Comparison of ENCODE assay signal across 8 cellular contexts in genomic region chr11:64268687-64269379, GRCh38. TPM values are rescaled to one million over a fixed set of nuclear protein-coding genes. Genes with fewer than 3 reads are reported as not detected.
DNase-seq lines count a peak whose midpoint lies in the region; ATAC-seq, FAIRE-seq and TF ChIP-seq lines count a peak whose summit lies in the region.

No MANE protein-coding gene starts in this region.

- peaks cover 27% of the 10 kb centered on the region for H3K4me1 ChIP-seq in OCI-LY7 (ENCODE audit: insufficient read depth, low read length, poor library complexity, severe bottlenecking)
- H3K4me1 ChIP-seq in small intestine (ENCODE audit: control insufficient read depth in 2 of 2, insufficient read depth in 1 of 2, low read depth in 1 of 2, low read length in 1 of 2), result peaks cover 0 to 4% of the 10 kb centered on the region in 2 donors

- H3K4me2 ChIP-seq in OCI-LY7 (ENCODE audit: low read length), result peak overlapping the region; percentile 74

- no TSS peak for BruUV-seq in OCI-LY7 (replicated peaks; lab: Mats Ljungman, UMichigan)

- H3K27ac ChIP-seq in 22Rv1, result peak overlapping the region; percentile 99
- peak overlapping the region; percentile 91 for H3K27ac ChIP-seq in OCI-LY7 (ENCODE audit: low read depth, low read length, poor library complexity, severe bottlenecking)
- H3K27ac ChIP-seq in small intestine (ENCODE audit: low read depth in 1 of 2, low read length in 1 of 2), result peak overlapping the region; percentile 84 to 87

- WGBS in small intestine, 3 donors, result 1 to 9% (median 4%) methylated on average over 17 to 23 of the region's 23 CpGs

- H3K9me3 ChIP-seq in OCI-LY7 (ENCODE audit: low read length) (no peaks in the 10 kb centered on the region), small intestine (ENCODE audit: control insufficient read depth, low read depth) (no peaks in the 10 kb centered on the region)

- in situ Hi-C loops in astrocyte of the spinal cord (cut with HindIII; ENCODE audit: low sequenced_read_pairs), result no loop called here

- peaks cover 11% of the 10 kb centered on the region; the same call in 1 of the 2 replicates for H3K79me2 ChIP-seq in OCI-LY7 (ENCODE audit: insufficient read depth, low read depth, low read length)

- peak overlapping the region; percentile 87 for H3K4me3 ChIP-seq in GM12864 (ENCODE audit: low read depth, low read length)
- peak overlapping the region; percentile 86 for H3K4me3 ChIP-seq in OCI-LY7 (ENCODE audit: low read depth, low read length, poor library complexity, severe bottlenecking)
- peak overlapping the region; percentile 58 for H3K4me3 ChIP-seq in astrocyte of the spinal cord (ENCODE audit: low read depth, low read length)
- H3K4me3 ChIP-seq in small intestine (ENCODE audit: low read depth in 1 of 2, low read length in 2 of 2), result peak overlapping the region; percentile 44 to 59

- H4K20me1 ChIP-seq in OCI-LY7 (ENCODE audit: insufficient read depth, low read length), result no peaks in the 10 kb centered on the region

- POLR2A ChIA-PET in OCI-LY7 (lab: Charles Lee), result interaction anchor here (0.9 to 1.5 kb wide), 2 partner anchors 48 to 63 kb away, joined by 3 to 5 read pairs; partner anchors contain the start of gene TRMT112

- TF ChIP-seq CTCF in 22Rv1 (IDR thresholded peaks at IDR 0.05) (no peak), GM12864 (IDR thresholded peaks at IDR 0.05; ENCODE audit: low read depth, low read length, missing control alignments) (no peak), OCI-LY7 (conservative IDR thresholded peaks at IDR 0.05; ENCODE audit: low read length) (no peak), astrocyte of the spinal cord (IDR thresholded peaks at IDR 0.05; ENCODE audit: low read depth, low read length) (no peak)

- peak; percentile 14 for ATAC-seq in HG03095 (IDR thresholded peaks at IDR 0.05; ENCODE audit: unreplicated experiment)

- CTCF ChIA-PET in OCI-LY7 (lab: Charles Lee; ENCODE audit: unreplicated experiment), result interaction anchor here (0.5 kb wide), 1 partner anchor 20 kb away, joined by 7 read pairs; no protein-coding TSS in a partner anchor

- H3K36me3 ChIP-seq in OCI-LY7 (ENCODE audit: insufficient read depth, low read length) (no peaks in the 10 kb centered on the region), small intestine (ENCODE audit: control insufficient read depth in 2 of 2, insufficient read depth in 2 of 2, low read length in 2 of 2) (peaks cover 4 to 18% of the 10 kb centered on the region in 2 donors)

- no peaks in the 10 kb centered on the region for H3K9me2 ChIP-seq in OCI-LY7 (ENCODE audit: insufficient read depth, low read length)

- peak overlapping the region; percentile 63; the same call in 1 of the 2 replicates for H2AFZ ChIP-seq in OCI-LY7 (ENCODE audit: low read length)

- intact Hi-C loops in OCI-LY7 (cut with micrococcal nuclease; ENCODE audit: unreplicated experiment), result loop anchor here (1.0 kb wide), 4 partner anchors 18 to 65 kb away; partner anchors contain the start of genes NUDT22, PLCB3, PPP1R14B and TRPT1

- DNase-seq in GM12864 (ENCODE audit: low read depth) (no peak), OCI-LY7 (ENCODE audit: low spot score) (peak; percentile 70), astrocyte of the spinal cord (ENCODE audit: low read depth, low spot score) (peak; percentile 26), iPS-NIHi7 (ENCODE audit: extremely low spot score) (peak; percentile 15), small intestine (peak; percentile 71), NCI-H2107 (lab: John Stamatoyannopoulos, UW) (no peak)

- no peaks in the 10 kb centered on the region for H3K27me3 ChIP-seq in small intestine (ENCODE audit: control insufficient read depth in 2 of 2, insufficient read depth in 2 of 2, low read length in 2 of 2)

- FAIRE-seq in small intestine (lab: Jason Lieb, UNC), result no peak

RNA-seq across cellular contexts. Expression of gene BAD, which starts 15.6 kb away (rescaled TPM):
- 43.3 and 74.2 TPM in 2 replicates for total RNA-seq in OCI-LY7 (2014; rRNA removed; shearing (Covaris generic))
- 19.3 and 21.2 TPM in 2 replicates for total RNA-seq in OCI-LY7 (2022)
- 10 to 100 TPM; 63.6 to 98.6 (median 84.5) TPM for polyA plus RNA-seq in small intestine

RNA-seq across cellular contexts. Expression of gene GPR137, which starts 16.8 kb away (rescaled TPM):
- 18.3 and 19.5 TPM in 2 replicates for total RNA-seq in OCI-LY7 (2014; rRNA removed; shearing (Covaris generic))
- 49.6 and 52.3 TPM in 2 replicates for total RNA-seq in OCI-LY7 (2022)
- polyA plus RNA-seq in small intestine, result 10 to 100 TPM; 16.5 to 27.9 (median 18.4) TPM

RNA-seq across cellular contexts. Expression of gene PLCB3, which starts 17.5 kb away (rescaled TPM):
- 7.6 and 8.6 TPM in 2 replicates for total RNA-seq in OCI-LY7 (2014; rRNA removed; shearing (Covaris generic))
- 10.3 and 12.4 TPM in 2 replicates for total RNA-seq in OCI-LY7 (2022)
- polyA plus RNA-seq in small intestine, result 100 to 1,000 TPM; 108 to 191 (median 142) TPM

RNA-seq across cellular contexts. Expression of gene PPP1R14B, which starts 22.1 kb away (rescaled TPM):
- 198 and 219 TPM in 2 replicates for total RNA-seq in OCI-LY7 (2014; rRNA removed; shearing (Covaris generic))
- total RNA-seq in OCI-LY7 (2022), result 207 and 223 TPM in 2 replicates
- 100 to 1,000 TPM; 139 to 161 (median 147) TPM for polyA plus RNA-seq in small intestine

RNA-seq across cellular contexts. Expression of gene KCNK4, which starts 22.3 kb away (rescaled TPM):
- 0.95 TPM in 1 of 2 replicates, not detected in the other for total RNA-seq in OCI-LY7 (2014; rRNA removed; shearing (Covaris generic))
- total RNA-seq in OCI-LY7 (2022), result 0.80 and 0.92 TPM in 2 replicates
- polyA plus RNA-seq in small intestine, result not detected

Comparison
In these comparisons a context has a peak if more than half of its experiments do, and no peak if none do; other contexts are left out.
1. DNase-seq: peak in OCI-LY7 (single experiment), astrocyte of the spinal cord (single experiment), iPS-NIHi7 (single experiment) and small intestine (single experiment); none in GM12864 (single experiment) and NCI-H2107 (single experiment).
2. Peak in every context shown above with its lines, with median percentiles within 50 percentile points of each other: H3K27ac ChIP-seq and H3K4me3 ChIP-seq.